Comparison of ENCODE assay signal across 21 cellular contexts in genomic region chr11:60615497-60615896, GRCh38.
DNase-seq lines count a peak whose midpoint lies in the region; ATAC-seq, FAIRE-seq and TF ChIP-seq lines count a peak whose summit lies in the region.
"Had no signal": no experiment of that assay in that cellular context is flagged by ENCODE, and none has a peak within 500 bp of the region (broad histone marks: within the 10 kb centered on the region; RNA-seq: fewer than 3 reads in every experiment).

No MANE protein-coding gene starts in this region.

- in situ Hi-C loops in K562 (cut with MboI): no loop called here

- no peak for ATAC-seq in K562
- peak; percentile 24 for ATAC-seq in stimulated activated memory B cell treated with anti-CD40 and anti-IgM and Interleukin-4, amounts not matched to agents 10 μg/mL and 1 μg/mL and 100 μg/mL, for 72 hours
- ATAC-seq: A549; CD8-positive, alpha-beta T cell had no signal

- H3K27ac Mint-ChIP-seq in stimulated activated memory B cell treated with anti-CD40 and anti-IgM and Interleukin-4, amounts not matched to agents 10 μg/mL and 1 μg/mL and 100 μg/mL, for 72 hours: no peak overlapping the region
- H3K27ac Mint-ChIP-seq in activated T-helper 1 cell treated with anti-CD3 and anti-CD28 coated beads, Interleukin-12 subunit alpha, Interleukin-12 subunit beta, Interleukin-2, Interleukin-4 antibody, amounts not matched to agents 30 ng/mL and 10 ng/mL and 1 ng/mL, durations not matched to agents 14 hours and 24 hours and 36 hours: no peak overlapping the region
- H3K27ac Mint-ChIP-seq: B cell; CD4-positive, alpha-beta T cell; CD8-positive, alpha-beta T cell had no signal

- H3K4me3 ChIP-seq in K562 (no peak overlapping the region), trophoblast cell (ENCODE audit: low read depth, low read length) (no peak overlapping the region), hepatocyte (no peak overlapping the region)
- H3K4me3 ChIP-seq: A549; BLaER1 treated with 17β-estradiol and CSF1 and Interleukin-3, amounts not matched to agents 10 nM and 100 nM had no signal

- H3K9ac ChIP-seq in K562 (ENCODE audit: insufficient read depth in 1 of 2, low read depth in 2 of 2, low read length in 2 of 2) (no peak overlapping the region), trophoblast cell (ENCODE audit: low read length) (no peak overlapping the region)
- H3K9ac ChIP-seq: BLaER1 treated with 17β-estradiol and CSF1 and Interleukin-3, amounts not matched to agents 10 nM and 100 nM had no signal

- H3K4me3 Mint-ChIP-seq in stimulated activated memory B cell treated with anti-CD40 and anti-IgM and Interleukin-4, amounts not matched to agents 10 μg/mL and 1 μg/mL and 100 μg/mL, for 72 hours: no peak overlapping the region
- no peak overlapping the region for H3K4me3 Mint-ChIP-seq in activated T-helper 1 cell treated with anti-CD3 and anti-CD28 coated beads, Interleukin-12 subunit alpha, Interleukin-12 subunit beta, Interleukin-2, Interleukin-4 antibody, amounts not matched to agents 30 ng/mL and 10 ng/mL and 1 ng/mL, durations not matched to agents 14 hours and 24 hours and 36 hours
- H3K4me3 Mint-ChIP-seq: B cell; CD4-positive, alpha-beta T cell; CD8-positive, alpha-beta T cell had no signal

- no peaks in the 10 kb centered on the region for H3K27me3 ChIP-seq in K562 (ENCODE audit: control insufficient read depth in 2 of 2, insufficient read depth in 2 of 2, low read length in 2 of 2)
- no peaks in the 10 kb centered on the region for H3K27me3 ChIP-seq in trophoblast cell (ENCODE audit: insufficient read depth, low read length)
- H3K27me3 ChIP-seq in hepatocyte: no peaks in the 10 kb centered on the region
- H3K27me3 ChIP-seq: BLaER1 treated with 17β-estradiol and CSF1 and Interleukin-3, amounts not matched to agents 10 nM and 100 nM had no signal

- H3K36me3 ChIP-seq in K562 (ENCODE audit: control insufficient read depth, insufficient read depth, low read length): no peaks in the 10 kb centered on the region
- no peaks in the 10 kb centered on the region for H3K36me3 ChIP-seq in trophoblast cell (ENCODE audit: control insufficient read depth in 1 of 2, insufficient read depth in 2 of 2, low read length in 2 of 2)
- H3K36me3 ChIP-seq in hepatocyte (replicated peaks; ENCODE audit: insufficient read depth, low read depth): no peaks in the 10 kb centered on the region
- H3K36me3 ChIP-seq: BLaER1 treated with 17β-estradiol and CSF1 and Interleukin-3, amounts not matched to agents 10 nM and 100 nM had no signal

- H3K9me1 ChIP-seq in K562 (ENCODE audit: control insufficient read depth, insufficient read depth, low read length): no peaks in the 10 kb centered on the region

- H3K4me1 ChIP-seq in K562 (replicated peaks in 1 of 2; ENCODE audit: control insufficient read depth in 2 of 2, insufficient read depth in 2 of 2, low read length in 2 of 2): peaks cover 0 to 4% of the 10 kb centered on the region in 2 experiments; a peak in 2 of 5 replicates
- no peaks in the 10 kb centered on the region for H3K4me1 ChIP-seq in trophoblast cell (ENCODE audit: control insufficient read depth in 1 of 2, insufficient read depth in 2 of 2, low read length in 2 of 2)
- no peaks in the 10 kb centered on the region for H3K4me1 ChIP-seq in hepatocyte (ENCODE audit: insufficient read depth)
- H3K4me1 ChIP-seq: A549, Caco-2 had no signal

- H4K20me1 ChIP-seq in K562 (replicated peaks; ENCODE audit: control insufficient read depth, insufficient read depth, low read length) (no peaks in the 10 kb centered on the region), hepatocyte (ENCODE audit: insufficient read depth, poor library complexity, severe bottlenecking) (no peaks in the 10 kb centered on the region)
- H4K20me1 ChIP-seq: BLaER1 treated with 17β-estradiol and CSF1 and Interleukin-3, amounts not matched to agents 10 nM and 100 nM had no signal

- peak overlapping the region; percentile 38 for H4K8ac ChIP-seq in trophoblast cell (ENCODE audit: low read depth, low read length)

- TF ChIP-seq EP300 in K562 (IDR thresholded peaks at IDR 0.05; ENCODE audit: low read length): no peak

- no peak overlapping the region for H3K18ac ChIP-seq in trophoblast cell (ENCODE audit: low read length)

- H3K27me3 Mint-ChIP-seq in stimulated activated memory B cell treated with anti-CD40 and anti-IgM and Interleukin-4, amounts not matched to agents 10 μg/mL and 1 μg/mL and 100 μg/mL, for 72 hours: peaks cover 15% of the 10 kb centered on the region
- H3K27me3 Mint-ChIP-seq in activated T-helper 1 cell treated with anti-CD3 and anti-CD28 coated beads, Interleukin-12 subunit alpha, Interleukin-12 subunit beta, Interleukin-2, Interleukin-4 antibody, amounts not matched to agents 30 ng/mL and 10 ng/mL and 1 ng/mL, durations not matched to agents 14 hours and 24 hours and 36 hours (ENCODE audit: insufficient read depth): peaks cover 2% of the 10 kb centered on the region

- no peak for TF ChIP-seq POLR2A in K562 (conservative IDR thresholded peaks at IDR 0.05)

- H3K4ac ChIP-seq in trophoblast cell (ENCODE audit: low read depth, low read length): no peak overlapping the region

- no peak overlapping the region for H2BK5ac ChIP-seq in trophoblast cell (ENCODE audit: low read depth, low read length, poor library complexity)

- H3K14ac ChIP-seq in trophoblast cell (ENCODE audit: low read length): no peak overlapping the region

- no peak for TF ChIP-seq CTCF in K562 (IDR thresholded peaks at IDR 0.05 in 2 of 3, conservative IDR thresholded peaks at IDR 0.05 in 1 of 3; ENCODE audit: insufficient read depth in 2 of 3, low read depth in 1 of 3, low read length in 3 of 3)
- TF ChIP-seq CTCF in hepatocyte (IDR thresholded peaks at IDR 0.05; ENCODE audit: poor library complexity): no peak

- no peak overlapping the region for H2BK120ac ChIP-seq in trophoblast cell (ENCODE audit: insufficient read depth, low read length, poor library complexity)

- no peak for FAIRE-seq in K562 (lab: Jason Lieb, UNC)
- FAIRE-seq: A549, D721Med, G401.6, GM12891, GM19239 had no signal

- H3K9me3 Mint-ChIP-seq in stimulated activated memory B cell treated with anti-CD40 and anti-IgM and Interleukin-4, amounts not matched to agents 10 μg/mL and 1 μg/mL and 100 μg/mL, for 72 hours: no peaks in the 10 kb centered on the region
- no peaks in the 10 kb centered on the region for H3K9me3 Mint-ChIP-seq in activated T-helper 1 cell treated with anti-CD3 and anti-CD28 coated beads, Interleukin-12 subunit alpha, Interleukin-12 subunit beta, Interleukin-2, Interleukin-4 antibody, amounts not matched to agents 30 ng/mL and 10 ng/mL and 1 ng/mL, durations not matched to agents 14 hours and 24 hours and 36 hours
- H3K9me3 Mint-ChIP-seq: CD4-positive, alpha-beta T cell; CD8-positive, alpha-beta T cell had no signal

- POLR2A ChIA-PET in K562 (lab: Yijun Ruan, JAX): interaction anchor here (0.6 kb wide), 1 partner anchor 105 kb away, joined by 3 read pairs; no protein-coding TSS in a partner anchor

- no TSS peak for BruUV-seq in K562 (replicated peaks; lab: Mats Ljungman, UMichigan)

- DNase-seq in K562 (ENCODE audit: extremely low read depth in 1 of 4, low spot score in 3 of 4) (no peak), trophoblast cell (no peak), hepatocyte (ENCODE audit: low spot score) (no peak)
- no peak for DNase-seq in activated T-helper 1 cell treated with anti-CD3 and anti-CD28 coated beads, Interleukin-12 subunit alpha, Interleukin-12 subunit beta, Interleukin-2, Interleukin-4 antibody, amounts not matched to agents 30 ng/mL and 10 ng/mL and 1 ng/mL, durations not matched to agents 14 hours and 24 hours and 36 hours (ENCODE audit: low spot score)
- DNase-seq: AML-193; Caco-2; Calu3; CD4-positive, alpha-beta T cell; CD8-positive, alpha-beta T cell; DMS79 treated with DMSO at 0.1 percent for 48 hours; GF-D8 had no signal

- intact Hi-C loops in K562 (cut with micrococcal nuclease): loop anchor here (5.0 to 10.0 kb wide), 3 partner anchors 131 to 791 kb away; no protein-coding TSS in a partner anchor
- intact Hi-C loops in activated T-helper 1 cell treated with anti-CD3 and anti-CD28 coated beads, Interleukin-12 subunit alpha, Interleukin-12 subunit beta, Interleukin-2, Interleukin-4 antibody, amounts not matched to agents 30 ng/mL and 10 ng/mL and 1 ng/mL, durations not matched to agents 14 hours and 24 hours and 36 hours (cut with micrococcal nuclease): loop anchor here (10.0 kb wide), 1 partner anchor 351 kb away; no protein-coding TSS in a partner anchor

- CTCF ChIA-PET in K562 (lab: Yijun Ruan, JAX; ENCODE audit: low intra/inter-chr PET ratio): no interaction called here

- H3K23ac ChIP-seq in trophoblast cell (ENCODE audit: low read length): no peak overlapping the region

- no peak overlapping the region for H4K91ac ChIP-seq in trophoblast cell (ENCODE audit: low read depth, low read length)

- 23% methylated on average over 20 of the region's 25 CpGs for WGBS in K562 (ENCODE audit: insufficient coverage, low coverage, missing lambda C conversion rate)
- no CpG with 5 or more reads among the region's 25 CpGs for WGBS in trophoblast cell (ENCODE audit: extremely low coverage, insufficient coverage, insufficient read length)
- 92% methylated on average over 25 of the region's 25 CpGs for WGBS in hepatocyte (ENCODE audit: low lambda C conversion rate, missing lambda C conversion rate)

- no peak overlapping the region for H2BK12ac ChIP-seq in trophoblast cell (ENCODE audit: low read length)

- H3K9me3 ChIP-seq in K562 (replicated peaks; ENCODE audit: control insufficient read depth, insufficient read depth, low read depth, low read length) (no peaks in the 10 kb centered on the region), trophoblast cell (ENCODE audit: insufficient read depth, low read depth, low read length) (no peaks in the 10 kb centered on the region), hepatocyte (ENCODE audit: low read depth) (no peaks in the 10 kb centered on the region)
- H3K9me3 ChIP-seq: A549, Caco-2 had no signal

- H3K36me3 Mint-ChIP-seq in stimulated activated memory B cell treated with anti-CD40 and anti-IgM and Interleukin-4, amounts not matched to agents 10 μg/mL and 1 μg/mL and 100 μg/mL, for 72 hours: no peaks in the 10 kb centered on the region
- no peaks in the 10 kb centered on the region for H3K36me3 Mint-ChIP-seq in activated T-helper 1 cell treated with anti-CD3 and anti-CD28 coated beads, Interleukin-12 subunit alpha, Interleukin-12 subunit beta, Interleukin-2, Interleukin-4 antibody, amounts not matched to agents 30 ng/mL and 10 ng/mL and 1 ng/mL, durations not matched to agents 14 hours and 24 hours and 36 hours (ENCODE audit: low read depth)
- H3K36me3 Mint-ChIP-seq: CD8-positive, alpha-beta T cell had no signal

- TF ChIP-seq RAD21 in K562 (CRISPR knock-in tag; conservative IDR thresholded peaks at IDR 0.05 in 1 of 2, IDR thresholded peaks at IDR 0.05 in 1 of 2): no peak

- H3K79me2 ChIP-seq in K562 (ENCODE audit: control insufficient read depth, insufficient read depth, low read length): no peaks in the 10 kb centered on the region
- H3K79me2 ChIP-seq in trophoblast cell (ENCODE audit: control insufficient read depth, insufficient read depth, low read length, poor library complexity): no peaks in the 10 kb centered on the region
- H3K79me2 ChIP-seq in hepatocyte: no peaks in the 10 kb centered on the region

- H3K4me2 ChIP-seq in K562 (ENCODE audit: insufficient read depth, low read length): no peak overlapping the region
- H3K4me2 ChIP-seq in trophoblast cell (ENCODE audit: low read length): no peak overlapping the region
- no peak overlapping the region for H3K4me2 ChIP-seq in hepatocyte
- H3K4me2 ChIP-seq: A549; BLaER1 treated with 17β-estradiol and CSF1 and Interleukin-3, amounts not matched to agents 10 nM and 100 nM had no signal

- H3K27ac ChIP-seq in K562 (ENCODE audit: extremely low read depth, low read depth, low read length) (no peak overlapping the region), trophoblast cell (ENCODE audit: low read depth, low read length) (no peak overlapping the region), hepatocyte (no peak overlapping the region)
- H3K27ac ChIP-seq: 22Rv1; A549; BLaER1 treated with 17β-estradiol and CSF1 and Interleukin-3, amounts not matched to agents 10 nM and 100 nM; C4-2B had no signal

- H2AFZ ChIP-seq in K562 (ENCODE audit: low read depth, low read length): no peak overlapping the region
- H2AFZ ChIP-seq in trophoblast cell (ENCODE audit: insufficient read depth, low read length, poor library complexity): no peak overlapping the region
- no peak overlapping the region for H2AFZ ChIP-seq in hepatocyte

- H3K9me2 ChIP-seq in hepatocyte (replicated peaks; ENCODE audit: insufficient read depth): no peaks in the 10 kb centered on the region

- H2AK5ac ChIP-seq in trophoblast cell (ENCODE audit: low read length): peak overlapping the region; percentile 37

- no peaks in the 10 kb centered on the region for H3K79me1 ChIP-seq in trophoblast cell (ENCODE audit: low read length)

- H3K4me1 Mint-ChIP-seq in stimulated activated memory B cell treated with anti-CD40 and anti-IgM and Interleukin-4, amounts not matched to agents 10 μg/mL and 1 μg/mL and 100 μg/mL, for 72 hours: peaks cover 10% of the 10 kb centered on the region
- H3K4me1 Mint-ChIP-seq in activated T-helper 1 cell treated with anti-CD3 and anti-CD28 coated beads, Interleukin-12 subunit alpha, Interleukin-12 subunit beta, Interleukin-2, Interleukin-4 antibody, amounts not matched to agents 30 ng/mL and 10 ng/mL and 1 ng/mL, durations not matched to agents 14 hours and 24 hours and 36 hours (ENCODE audit: low read depth): no peaks in the 10 kb centered on the region

- peak overlapping the region; percentile 30 for H4K12ac ChIP-seq in trophoblast cell (ENCODE audit: low read depth, low read length)
